16 cellular contexts compared by ENCODE assay signal in the genomic region with DNA sequence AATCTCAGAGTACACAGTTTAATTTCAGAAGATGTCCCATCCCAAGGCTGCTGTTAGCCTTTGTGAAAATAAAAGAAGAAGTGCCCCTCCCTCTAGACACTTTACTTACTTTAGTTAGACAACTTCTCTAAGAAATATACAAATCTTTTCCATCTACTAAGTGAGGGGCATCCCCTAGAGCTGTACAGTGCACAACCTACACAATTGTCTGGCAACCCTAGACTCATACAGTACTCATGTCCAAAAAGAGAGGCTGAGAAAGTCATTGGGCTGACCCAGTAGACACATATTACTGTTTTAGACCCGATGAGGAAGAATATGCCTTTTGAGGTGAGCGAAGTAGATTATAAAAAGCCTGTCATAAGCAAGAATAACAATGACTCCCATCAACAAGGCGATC.
DNase-seq lines count a peak whose midpoint lies in the region; ATAC-seq and TF ChIP-seq lines count a peak whose summit lies in the region.
"Had no signal": no experiment of that assay in that cellular context is flagged by ENCODE, and none has a peak within 500 bp of the region (broad histone marks: within the 10 kb centered on the region; RNA-seq: fewer than 3 reads in every experiment).

No MANE protein-coding gene starts in this region.

- no peaks in the 10 kb centered on the region for H3K4me1 ChIP-seq in ascending aorta
- H3K4me1 ChIP-seq: BE2C had no signal

- no peak for TF ChIP-seq CTCF in chondrocyte (IDR thresholded peaks at IDR 0.05)
- no peak for TF ChIP-seq CTCF in ascending aorta (IDR thresholded peaks at IDR 0.05)
- no peak for TF ChIP-seq CTCF in progenitor cell of endocrine pancreas (IDR thresholded peaks at IDR 0.05; ENCODE audit: unreplicated experiment)

- H3K9me3 Mint-ChIP-seq in chondrocyte (ENCODE audit: low read depth) (peaks cover 17% of the 10 kb centered on the region), progenitor cell of endocrine pancreas (ENCODE audit: low read depth) (peaks cover 11% of the 10 kb centered on the region)

- H3K36me3 ChIP-seq in ascending aorta = no peaks in the 10 kb centered on the region
- H3K36me3 ChIP-seq: BE2C had no signal

- H3K4me1 Mint-ChIP-seq in chondrocyte (ENCODE audit: low read depth) (peaks cover 27% of the 10 kb centered on the region), progenitor cell of endocrine pancreas (ENCODE audit: low read depth) (no peaks in the 10 kb centered on the region)
- H3K4me1 Mint-ChIP-seq: CD4-positive, alpha-beta memory T cell; H9 had no signal

- H3K27ac ChIP-seq in ascending aorta = no peak overlapping the region
- H3K27ac ChIP-seq: C4-2B, HL-60 had no signal

- no peaks in the 10 kb centered on the region for H3K27me3 Mint-ChIP-seq in chondrocyte (ENCODE audit: low read depth)
- H3K27me3 Mint-ChIP-seq in progenitor cell of endocrine pancreas = no peaks in the 10 kb centered on the region
- H3K27me3 Mint-ChIP-seq: CD4-positive, alpha-beta memory T cell had no signal

- H3K27me3 ChIP-seq in ascending aorta = no peaks in the 10 kb centered on the region
- H3K27me3 ChIP-seq: BE2C had no signal

- H3K4me3 ChIP-seq in ascending aorta = no peak overlapping the region
- H3K4me3 ChIP-seq: K562 had no signal

- H3K27ac Mint-ChIP-seq in chondrocyte (ENCODE audit: unreplicated experiment) (peak overlapping the region; percentile 71), progenitor cell of endocrine pancreas (no peak overlapping the region)
- H3K27ac Mint-ChIP-seq: CD4-positive, alpha-beta memory T cell; H9 had no signal

- no peaks in the 10 kb centered on the region for H3K9me3 ChIP-seq in ascending aorta
- H3K9me3 ChIP-seq: BE2C had no signal

- intact Hi-C loops in ascending aorta (cut with DNase I) = no loop called here

- H3K36me3 Mint-ChIP-seq in chondrocyte (ENCODE audit: low read depth) (peaks cover 2% of the 10 kb centered on the region), progenitor cell of endocrine pancreas (ENCODE audit: insufficient read depth) (no peaks in the 10 kb centered on the region)
- H3K36me3 Mint-ChIP-seq: CD4-positive, alpha-beta memory T cell had no signal

- H3K4me3 Mint-ChIP-seq in chondrocyte (ENCODE audit: unreplicated experiment) = no peak overlapping the region
- no peak overlapping the region for H3K4me3 Mint-ChIP-seq in progenitor cell of endocrine pancreas (ENCODE audit: low read depth)
- H3K4me3 Mint-ChIP-seq: CD4-positive, alpha-beta memory T cell; H9 had no signal

- ATAC-seq in GM18868 (IDR thresholded peaks at IDR 0.05; ENCODE audit: unreplicated experiment) = peak; percentile 61
- peak; percentile 39 for ATAC-seq in GM21529 (IDR thresholded peaks at IDR 0.05; ENCODE audit: unreplicated experiment)
- peak; percentile 43 for ATAC-seq in HG02870 (IDR thresholded peaks at IDR 0.05; ENCODE audit: unreplicated experiment)
- ATAC-seq in HG02938 (IDR thresholded peaks at IDR 0.05; ENCODE audit: unreplicated experiment) = no peak
- ATAC-seq: K562 had no signal

- DNase-seq in chondrocyte (ENCODE audit: low spot score) (no peak), ascending aorta (ENCODE audit: low spot score in 2 of 2) (no peak), progenitor cell of endocrine pancreas (ENCODE audit: low spot score, unreplicated experiment) (no peak)
- DNase-seq: BE2C; CD4-positive, alpha-beta memory T cell; DMS79; GOT3; H9; Karpas-422 had no signal
